ENCODE assay signal across 21 cellular contexts in the genomic region with DNA sequence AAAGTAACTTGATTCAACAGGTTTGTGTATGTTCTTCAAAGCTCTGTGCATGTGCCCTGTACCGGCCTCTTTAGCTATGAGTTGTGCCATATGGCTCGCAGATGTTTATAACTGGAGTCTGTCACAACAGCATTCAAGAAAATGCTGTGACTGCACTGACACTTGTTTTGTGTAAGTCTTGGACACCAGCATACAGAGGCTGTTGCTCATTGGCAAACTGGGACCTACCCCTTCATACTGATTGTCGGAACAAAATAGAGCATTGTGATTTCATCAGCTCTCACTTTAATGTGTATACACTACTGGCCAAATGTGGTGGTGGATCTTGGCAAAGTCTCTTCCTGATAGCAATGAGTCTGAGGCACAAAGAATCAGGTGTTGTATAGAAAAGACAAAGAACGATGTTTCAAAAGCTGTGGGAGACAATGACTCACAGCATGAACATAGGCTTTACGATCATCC.
DNase-seq lines count a peak whose midpoint lies in the region; ATAC-seq and TF ChIP-seq lines count a peak whose summit lies in the region.
"Had no signal": no experiment of that assay in that cellular context is flagged by ENCODE, and none has a peak within 500 bp of the region (broad histone marks: within the 10 kb centered on the region; RNA-seq: fewer than 3 reads in every experiment).

No MANE protein-coding gene starts in this region.

- TF ChIP-seq CTCF in astrocyte of the spinal cord (IDR thresholded peaks at IDR 0.05; ENCODE audit: low read depth, low read length) (no peak), upper lobe of right lung (IDR thresholded peaks at IDR 0.05) (no peak)

- H2BK5ac ChIP-seq in mesenchymal stem cell (ENCODE audit: low read depth, low read length, poor library complexity, severe bottlenecking) = no peak overlapping the region

- H3K27ac ChIP-seq in mesenchymal stem cell (ENCODE audit: low read length, poor library complexity, severe bottlenecking) = no peak overlapping the region
- H3K27ac ChIP-seq in upper lobe of right lung = no peak overlapping the region
- H3K27ac ChIP-seq: C4-2B, parathyroid adenoma, SK-N-MC, spleen, tibial nerve had no signal

- peaks cover 10% of the 10 kb centered on the region for H3K4me1 ChIP-seq in mesenchymal stem cell (ENCODE audit: control insufficient read depth, insufficient read depth, low read depth, low read length)
- H3K4me1 ChIP-seq in upper lobe of right lung = no peaks in the 10 kb centered on the region
- H3K4me1 ChIP-seq: parathyroid adenoma, spleen had no signal

- H3K14ac ChIP-seq in mesenchymal stem cell (ENCODE audit: low read length in 2 of 2) = no peak overlapping the region

- H3K27me3 ChIP-seq in mesenchymal stem cell (ENCODE audit: control insufficient read depth in 1 of 2, insufficient read depth in 1 of 2, low read length in 2 of 2) (no peaks in the 10 kb centered on the region), upper lobe of right lung (no peaks in the 10 kb centered on the region)
- H3K27me3 ChIP-seq: tibial nerve had no signal

- no peak overlapping the region for H2BK15ac ChIP-seq in mesenchymal stem cell (ENCODE audit: low read depth, poor library complexity, severe bottlenecking)

- no peak for ATAC-seq in upper lobe of right lung
- ATAC-seq: activated T-cell treated with anti-CD3 and anti-CD28 coated beads, Interleukin-2, amount 50 U/mL, for 4 hours; K562; stimulated activated effector memory CD8-positive, alpha-beta T cell treated with anti-CD3 and anti-CD28 coated beads, Interleukin-12 subunit alpha, Interleukin-12 subunit beta, amount 100 ng/mL, for 72 hours had no signal

- H3K9me3 ChIP-seq in mesenchymal stem cell (ENCODE audit: control insufficient read depth, low read length) = no peaks in the 10 kb centered on the region
- no peaks in the 10 kb centered on the region for H3K9me3 ChIP-seq in upper lobe of right lung
- H3K9me3 ChIP-seq: spleen, tibial nerve had no signal

- intact Hi-C loops in upper lobe of right lung (cut with DNase I) = loop anchor here (5.0 kb wide), 1 partner anchor 166 kb away; no protein-coding TSS in a partner anchor

- H2AFZ ChIP-seq in mesenchymal stem cell (ENCODE audit: low read depth, low read length) = no peak overlapping the region
- H2AFZ ChIP-seq: parathyroid adenoma had no signal

- H3K4me3 ChIP-seq in astrocyte of the spinal cord (ENCODE audit: low read depth, low read length) = no peak overlapping the region
- H3K4me3 ChIP-seq in mesenchymal stem cell (ENCODE audit: insufficient read depth in 1 of 2, low read depth in 1 of 2, low read length in 2 of 2) = no peak overlapping the region
- no peak overlapping the region for H3K4me3 ChIP-seq in upper lobe of right lung
- H3K4me3 ChIP-seq: K562, SK-N-MC, spleen, tibial nerve had no signal

- no peak overlapping the region for H4K91ac ChIP-seq in mesenchymal stem cell (ENCODE audit: low read length)

- DNase-seq in EL = peak; percentile 11
- DNase-seq in LoVo (ENCODE audit: low spot score) = peak; percentile 3
- DNase-seq in astrocyte of the spinal cord (ENCODE audit: low read depth, low spot score) = peak; percentile 54
- DNase-seq in mesenchymal stem cell = peak; percentile 58
- DNase-seq in upper lobe of right lung = no peak
- DNase-seq in NCI-H128 (lab: John Stamatoyannopoulos, UW; ENCODE audit: unreplicated experiment) = no peak
- DNase-seq in HK-2 (ENCODE audit: unreplicated experiment) = no peak
- DNase-seq in CD1c-positive myeloid dendritic cell (ENCODE audit: extremely low spot score) = no peak
- DNase-seq: activated naive CD8-positive, alpha-beta T cell treated with anti-CD3 and anti-CD28 coated beads for 36 hours; activated T-cell treated with anti-CD3 and anti-CD28 coated beads, Interleukin-2, amount 50 U/mL, for 4 hours; DND-41; effector CD8-positive, alpha-beta T cell; NCI-H1092 treated with DMSO at 0.1 percent for 48 hours; NCI-H226; spleen had no signal

- H4K8ac ChIP-seq in mesenchymal stem cell (ENCODE audit: low read length) = no peak overlapping the region

- no peak overlapping the region for H2BK120ac ChIP-seq in mesenchymal stem cell (ENCODE audit: low read depth, low read length)

- peaks cover 3 to 6% of the 10 kb centered on the region in 2 experiments for H3K36me3 ChIP-seq in mesenchymal stem cell (ENCODE audit: control insufficient read depth in 1 of 2, insufficient read depth in 2 of 2, low read depth in 1 of 2, low read length in 2 of 2)
- H3K36me3 ChIP-seq in upper lobe of right lung = no peaks in the 10 kb centered on the region
- H3K36me3 ChIP-seq: spleen, tibial nerve had no signal

- H2AK5ac ChIP-seq in mesenchymal stem cell (ENCODE audit: low read length, severe bottlenecking) = no peak overlapping the region

- no peak overlapping the region for H3K4me2 ChIP-seq in mesenchymal stem cell (ENCODE audit: low read length, poor library complexity, severe bottlenecking)

- no peak overlapping the region for H3K9ac ChIP-seq in mesenchymal stem cell (ENCODE audit: low read length)
- H3K9ac ChIP-seq: parathyroid adenoma had no signal

- H3K79me1 ChIP-seq in mesenchymal stem cell (replicated peaks; ENCODE audit: low read length, poor library complexity, severe bottlenecking) = no peaks in the 10 kb centered on the region

- H2BK12ac ChIP-seq in mesenchymal stem cell (ENCODE audit: low read length in 2 of 2) = no peak overlapping the region

- no peak overlapping the region for H3K23ac ChIP-seq in mesenchymal stem cell (ENCODE audit: low read length in 2 of 2)

- in situ Hi-C loops in astrocyte of the spinal cord (cut with HindIII; ENCODE audit: low sequenced_read_pairs) = loop anchor here (25.0 kb wide), 1 partner anchor 466 kb away; no protein-coding TSS in a partner anchor

- WGBS in mesenchymal stem cell = 74% methylated on average over 5 of the region's 5 CpGs

- no peak overlapping the region for H3K18ac ChIP-seq in mesenchymal stem cell (ENCODE audit: low read depth in 1 of 2, low read length in 2 of 2)

- no peak overlapping the region for H3K4ac ChIP-seq in mesenchymal stem cell (ENCODE audit: low read depth in 1 of 2, low read length in 2 of 2)

Comparison
In these comparisons a context has a peak if more than half of its experiments do, and no peak if none do; other contexts are left out.
1. DNase-seq: peak in EL (single experiment), LoVo (single experiment), astrocyte of the spinal cord (single experiment) and mesenchymal stem cell (single experiment); none in upper lobe of right lung (single experiment), NCI-H128 (single experiment), HK-2 (single experiment) and CD1c-positive myeloid dendritic cell (single experiment).